9 cellular contexts compared by ENCODE assay signal in the genomic region with DNA sequence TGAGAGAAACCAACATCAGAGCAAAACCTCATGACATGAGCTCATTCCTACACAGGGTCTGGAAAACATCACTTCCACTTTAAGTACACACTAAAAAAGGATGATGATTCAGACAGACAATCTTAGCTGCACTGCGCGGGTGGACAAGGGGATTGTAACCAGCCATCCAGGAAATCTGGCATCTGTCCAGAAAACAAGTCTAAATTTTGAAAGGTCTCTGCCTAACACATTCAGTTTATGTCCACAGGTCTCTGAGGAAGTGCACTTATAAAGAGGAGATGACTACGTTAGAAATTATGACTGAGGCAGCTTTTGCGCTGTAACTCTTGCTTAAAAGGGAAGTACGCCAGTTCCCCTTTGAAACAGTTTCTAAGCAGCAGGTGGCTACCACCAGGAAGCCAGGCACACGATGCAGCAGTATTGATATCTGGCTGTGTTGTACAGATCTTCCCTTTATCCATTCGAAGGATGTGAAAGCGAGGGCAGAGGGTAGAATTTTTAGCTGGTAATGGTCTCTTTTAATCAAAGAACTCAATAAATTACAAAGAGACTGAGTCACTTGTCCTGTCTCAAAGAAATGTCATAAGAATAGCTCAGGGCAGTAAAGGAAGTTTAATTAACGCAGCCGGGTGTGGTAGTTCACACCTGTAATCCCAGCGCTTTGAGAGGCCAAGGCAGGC.
A peak's percentile ranks its signal among the peaks of the same experiment; 100 is the strongest.
DNase-seq lines count a peak whose midpoint lies in the region; ATAC-seq and TF ChIP-seq lines count a peak whose summit lies in the region.
"Had no signal": no experiment of that assay in that cellular context is flagged by ENCODE, and none has a peak within 500 bp of the region (broad histone marks: within the 10 kb centered on the region; RNA-seq: fewer than 3 reads in every experiment).

No MANE protein-coding gene starts in this region.

- no peaks in the 10 kb centered on the region for H3K9me3 ChIP-seq in heart right ventricle

- peaks cover 1% of the 10 kb centered on the region for H3K27me3 Mint-ChIP-seq in activated CD8-positive, alpha-beta T cell treated with anti-CD3 and anti-CD28 coated beads for 36 hours
- H3K27me3 Mint-ChIP-seq: activated naive CD8-positive, alpha-beta T cell had no signal

- H3K4me1 ChIP-seq in heart right ventricle, result peaks cover 0 to 29% (median 22%) of the 10 kb centered on the region in 9 donors

- H3K4me3 ChIP-seq in heart right ventricle (peak overlapping the region in 1 of 10 donors; percentile 0), H7 (ENCODE audit: insufficient read depth, low read depth, low read length) (no peak overlapping the region)

- peak overlapping the region in 9 of 10 donors; percentile 14 to 93 (median 86) for H3K27ac ChIP-seq in heart right ventricle

- CTCF ChIA-PET in activated CD8-positive, alpha-beta T cell treated with anti-CD3 and anti-CD28 coated beads for 36 hours (lab: Charles Lee), result interaction anchor here (0.9 to 1.5 kb wide), 2 partner anchors 9 to 155 kb away, joined by 3 read pairs; no protein-coding TSS in a partner anchor

- H3K27me3 ChIP-seq in heart right ventricle (no peaks in the 10 kb centered on the region), H7 (ENCODE audit: control insufficient read depth, insufficient read depth, low read length) (no peaks in the 10 kb centered on the region)

- WGBS in heart right ventricle, 2 donors, result 17 to 20% methylated on average over 11 of the region's 11 CpGs

- H3K4me1 Mint-ChIP-seq in activated CD8-positive, alpha-beta T cell treated with anti-CD3 and anti-CD28 coated beads for 36 hours (ENCODE audit: low read depth), result no peaks in the 10 kb centered on the region

- peak; percentile 81 for ATAC-seq in GM21825 (IDR thresholded peaks at IDR 0.05; ENCODE audit: unreplicated experiment)
- ATAC-seq in activated CD8-positive, alpha-beta T cell treated with anti-CD3 and anti-CD28 coated beads for 36 hours, result peak; percentile 83
- peak; percentile 73 to 97 (median 92) for ATAC-seq in heart right ventricle

- H3K9me3 Mint-ChIP-seq in activated CD8-positive, alpha-beta T cell treated with anti-CD3 and anti-CD28 coated beads for 36 hours, result no peaks in the 10 kb centered on the region

- H3K36me3 ChIP-seq in heart right ventricle (no peaks in the 10 kb centered on the region), H7 (replicated peaks; ENCODE audit: control insufficient read depth, insufficient read depth, low read length) (no peaks in the 10 kb centered on the region)

- H3K4me3 Mint-ChIP-seq in activated CD8-positive, alpha-beta T cell treated with anti-CD3 and anti-CD28 coated beads for 36 hours, result no peak overlapping the region
- H3K4me3 Mint-ChIP-seq: activated naive CD8-positive, alpha-beta T cell had no signal

- H3K27ac Mint-ChIP-seq in activated CD8-positive, alpha-beta T cell treated with anti-CD3 and anti-CD28 coated beads for 36 hours, result no peak overlapping the region
- H3K27ac Mint-ChIP-seq: activated naive CD8-positive, alpha-beta T cell had no signal

- DNase-seq in NCI-H82 (lab: John Stamatoyannopoulos, UW) (peak; percentile 14), NCI-H82 treated with DMSO at 0.1 percent for 48 hours (lab: John Stamatoyannopoulos, UW; ENCODE audit: unreplicated experiment) (no peak), NAMALWA (ENCODE audit: low spot score) (peak; percentile 85), heart right ventricle (peak; percentile 27 to 83), smooth muscle cell of the brain vasculature (ENCODE audit: low read depth, low spot score) (peak; percentile 74), H7 (no peak)
- DNase-seq in activated CD8-positive, alpha-beta T cell treated with anti-CD3 and anti-CD28 coated beads for 36 hours, result peak; percentile 61

- intact Hi-C loops in activated CD8-positive, alpha-beta T cell treated with anti-CD3 and anti-CD28 coated beads for 36 hours (cut with micrococcal nuclease), result no loop called here
- intact Hi-C loops in heart right ventricle (cut with DNase I), result loop anchor here in 6 of 10 donors (5.0 to 10.0 kb wide), 5 partner anchors 88 to 1238 kb away; no protein-coding TSS in a partner anchor

- POLR2A ChIA-PET in activated CD8-positive, alpha-beta T cell treated with anti-CD3 and anti-CD28 coated beads for 36 hours (lab: Charles Lee), result interaction anchor here (1.1 to 1.2 kb wide), 2 partner anchors 15 to 122 kb away, joined by 3 to 4 read pairs; no protein-coding TSS in a partner anchor

- no peaks in the 10 kb centered on the region for H3K36me3 Mint-ChIP-seq in activated CD8-positive, alpha-beta T cell treated with anti-CD3 and anti-CD28 coated beads for 36 hours (ENCODE audit: low read depth)
- H3K36me3 Mint-ChIP-seq: activated naive CD8-positive, alpha-beta T cell had no signal

- no peak for TF ChIP-seq CTCF in activated CD8-positive, alpha-beta T cell treated with anti-CD3 and anti-CD28 coated beads for 36 hours (IDR thresholded peaks at IDR 0.05)
- no peak for TF ChIP-seq CTCF in heart right ventricle (IDR thresholded peaks at IDR 0.05)

Comparison
In these comparisons a context has a peak if more than half of its experiments do, and no peak if none do; other contexts are left out.
1. DNase-seq: peak in NCI-H82 (single experiment), NAMALWA (single experiment), activated CD8-positive, alpha-beta T cell treated with anti-CD3 and anti-CD28 coated beads for 36 hours (single experiment), heart right ventricle (2 of 2) and smooth muscle cell of the brain vasculature (single experiment); none in NCI-H82 treated with DMSO at 0.1 percent for 48 hours (single experiment) and H7 (single experiment).
2. Peak in every context shown above with its lines, with median percentiles within 50 percentile points of each other: ATAC-seq.